Comparison of ENCODE assay signal across 17 cellular contexts in genomic region chr20:12860619-12861247, GRCh38.
DNase-seq lines count a peak whose midpoint lies in the region; ATAC-seq and TF ChIP-seq lines count a peak whose summit lies in the region.
"Had no signal": no experiment of that assay in that cellular context is flagged by ENCODE, and none has a peak within 500 bp of the region (broad histone marks: within the 10 kb centered on the region; RNA-seq: fewer than 3 reads in every experiment).

No MANE protein-coding gene starts in this region.

- POLR2A ChIA-PET in MCF 10A (lab: Yijun Ruan, JAX) = no interaction called here

- H3K9me3 Mint-ChIP-seq in MCF 10A (ENCODE audit: unreplicated experiment) = peaks cover 7% of the 10 kb centered on the region

- no peak overlapping the region for H3K27ac Mint-ChIP-seq in MCF 10A (ENCODE audit: low read depth, unreplicated experiment)
- H3K27ac Mint-ChIP-seq: CD4-positive, CD25-positive, alpha-beta regulatory T cell; HFFc6; IgD-negative memory B cell had no signal

- H3K4me1 Mint-ChIP-seq in MCF 10A (ENCODE audit: insufficient read depth, unreplicated experiment) = no peaks in the 10 kb centered on the region
- H3K4me1 Mint-ChIP-seq: CD4-positive, CD25-positive, alpha-beta regulatory T cell; IgD-negative memory B cell had no signal

- ATAC-seq in foreskin keratinocyte (no peak), HG02571 (IDR thresholded peaks at IDR 0.05; ENCODE audit: unreplicated experiment) (no peak), Right ventricle myocardium superior (ENCODE audit: poor library complexity) (no peak)

- no peak overlapping the region for H3K27ac ChIP-seq in breast epithelium
- H3K27ac ChIP-seq in foreskin keratinocyte = no peak overlapping the region
- no peak overlapping the region for H3K27ac ChIP-seq in effector memory CD4-positive, alpha-beta T cell (ENCODE audit: insufficient read depth, low read length, poor library complexity, severe bottlenecking)
- H3K27ac ChIP-seq: 22Rv1; BLaER1 treated with 17β-estradiol and CSF1 and Interleukin-3, amounts not matched to agents 10 nM and 100 nM had no signal

- TF ChIP-seq POLR2A in breast epithelium (IDR thresholded peaks at IDR 0.05) = no peak

- intact Hi-C loops in MCF 10A (cut with micrococcal nuclease) = no loop called here
- intact Hi-C loops in breast epithelium (cut with DNase I; ENCODE audit: low total_unique reads) = no loop called here
- intact Hi-C loops in Right ventricle myocardium superior (cut with DNase I) = no loop called here

- CTCF ChIA-PET in MCF 10A (lab: Yijun Ruan, JAX) = no interaction called here

- DNase-seq in MCF 10A (ENCODE audit: unreplicated experiment) = peak; percentile 14
- DNase-seq in breast epithelium (ENCODE audit: low spot score in 2 of 2) = no peak
- peak; percentile 22 to 78 for DNase-seq in foreskin keratinocyte
- DNase-seq in renal cortical epithelial cell (ENCODE audit: low read depth) = peak; percentile 69
- DNase-seq in effector memory CD4-positive, alpha-beta T cell = no peak
- no peak for DNase-seq in activated CD4-positive, alpha-beta T cell treated with anti-CD3 and anti-CD28 coated beads, Interleukin-2, amount 50 U/mL, for 1 hour
- DNase-seq in Right ventricle myocardium superior = no peak
- DNase-seq: ACHN; CD4-positive, CD25-positive, alpha-beta regulatory T cell; DMS53; GF-D8; HCEC 1CT; HFFc6 had no signal

- no peaks in the 10 kb centered on the region for H3K27me3 Mint-ChIP-seq in MCF 10A (ENCODE audit: insufficient read depth, unreplicated experiment)
- H3K27me3 Mint-ChIP-seq: CD4-positive, CD25-positive, alpha-beta regulatory T cell; IgD-negative memory B cell had no signal

- no peaks in the 10 kb centered on the region for H3K27me3 ChIP-seq in breast epithelium
- H3K27me3 ChIP-seq in foreskin keratinocyte = no peaks in the 10 kb centered on the region
- no peaks in the 10 kb centered on the region for H3K27me3 ChIP-seq in effector memory CD4-positive, alpha-beta T cell (replicated peaks; ENCODE audit: control insufficient read depth, insufficient read depth, low read length, poor library complexity, severe bottlenecking)

- no peak overlapping the region for H3K4me3 ChIP-seq in breast epithelium
- H3K4me3 ChIP-seq in effector memory CD4-positive, alpha-beta T cell (ENCODE audit: insufficient read depth, low read depth, low read length, poor library complexity, severe bottlenecking) = no peak overlapping the region
- H3K4me3 ChIP-seq: BLaER1 treated with 17β-estradiol and CSF1 and Interleukin-3, amounts not matched to agents 10 nM and 100 nM had no signal

- H3K9me3 ChIP-seq in breast epithelium = peaks cover 0 to under 1% of the 10 kb centered on the region in 2 donors
- H3K9me3 ChIP-seq in effector memory CD4-positive, alpha-beta T cell (ENCODE audit: control insufficient read depth, low read length) = no peaks in the 10 kb centered on the region

- TF ChIP-seq CTCF in MCF 10A (IDR thresholded peaks at IDR 0.05; ENCODE audit: unreplicated experiment) (no peak), breast epithelium (IDR thresholded peaks at IDR 0.05) (no peak), foreskin keratinocyte (conservative IDR thresholded peaks at IDR 0.05) (no peak)

- H3K4me1 ChIP-seq in breast epithelium (no peaks in the 10 kb centered on the region), foreskin keratinocyte (no peaks in the 10 kb centered on the region)
- no peaks in the 10 kb centered on the region for H3K4me1 ChIP-seq in effector memory CD4-positive, alpha-beta T cell (ENCODE audit: control insufficient read depth, insufficient read depth, low read length, poor library complexity, severe bottlenecking)
- H3K4me1 ChIP-seq: BLaER1 treated with 17β-estradiol and CSF1 and Interleukin-3, amounts not matched to agents 10 nM and 100 nM had no signal

- no peaks in the 10 kb centered on the region for H3K36me3 Mint-ChIP-seq in MCF 10A (ENCODE audit: insufficient read depth, unreplicated experiment)
- H3K36me3 Mint-ChIP-seq: CD4-positive, CD25-positive, alpha-beta regulatory T cell; IgD-negative memory B cell had no signal

- BruUV-seq in MCF 10A (replicated peaks; lab: Mats Ljungman, UMichigan) = no TSS peak

- no peak overlapping the region for H3K4me3 Mint-ChIP-seq in MCF 10A (ENCODE audit: unreplicated experiment)
- H3K4me3 Mint-ChIP-seq: CD4-positive, CD25-positive, alpha-beta regulatory T cell; HFFc6; IgD-negative memory B cell had no signal

- no peaks in the 10 kb centered on the region for H3K36me3 ChIP-seq in breast epithelium
- H3K36me3 ChIP-seq in effector memory CD4-positive, alpha-beta T cell (ENCODE audit: control insufficient read depth, insufficient read depth, low read length) = no peaks in the 10 kb centered on the region
- H3K36me3 ChIP-seq: BLaER1 treated with 17β-estradiol and CSF1 and Interleukin-3, amounts not matched to agents 10 nM and 100 nM had no signal

Comparison
In these comparisons a context has a peak if more than half of its experiments do, and no peak if none do; other contexts are left out.
1. DNase-seq: peak in MCF 10A (single experiment), foreskin keratinocyte (2 of 2) and renal cortical epithelial cell (single experiment); none in breast epithelium (0 of 2), effector memory CD4-positive, alpha-beta T cell (0 of 3), activated CD4-positive, alpha-beta T cell treated with anti-CD3 and anti-CD28 coated beads, Interleukin-2, amount 50 U/mL, for 1 hour (single experiment) and Right ventricle myocardium superior (single experiment).